ENCODE assay signal across 8 cellular contexts in genomic region chr3:193826126-193826795, GRCh38.
DNase-seq lines count a peak whose midpoint lies in the region; ATAC-seq and TF ChIP-seq lines count a peak whose summit lies in the region.

No MANE protein-coding gene starts in this region.

- no peaks in the 10 kb centered on the region for H3K4me1 Mint-ChIP-seq in stimulated activated effector memory CD8-positive, alpha-beta T cell treated with anti-CD3 and anti-CD28 coated beads, Interleukin-12 subunit alpha, Interleukin-12 subunit beta, amount 100 ng/mL, for 72 hours

- intact Hi-C loops in sigmoid colon (cut with DNase I), result no loop called here

- no peaks in the 10 kb centered on the region for H3K36me3 ChIP-seq in sigmoid colon

- no peak for ATAC-seq in HG03520 (IDR thresholded peaks at IDR 0.05; ENCODE audit: unreplicated experiment)
- no peak for ATAC-seq in GM18505 (IDR thresholded peaks at IDR 0.05; ENCODE audit: unreplicated experiment)
- ATAC-seq in stimulated activated effector memory CD8-positive, alpha-beta T cell treated with anti-CD3 and anti-CD28 coated beads, Interleukin-12 subunit alpha, Interleukin-12 subunit beta, amount 100 ng/mL, for 72 hours, result no peak

- TF ChIP-seq POLR2A in GM18505 (IDR thresholded peaks at IDR 0.05; ENCODE audit: borderline replicate concordance, extremely low read depth, insufficient read depth, insufficient read length) (no peak), sigmoid colon (IDR thresholded peaks at IDR 0.05) (no peak)

- TF ChIP-seq EP300 in sigmoid colon (IDR thresholded peaks at IDR 0.05), result no peak

- TF ChIP-seq CTCF in AG10803 (conservative IDR thresholded peaks at IDR 0.05; ENCODE audit: low read length), result peak; percentile 41
- TF ChIP-seq CTCF in cardiac fibroblast (IDR thresholded peaks at IDR 0.05; ENCODE audit: low read depth, low read length), result no peak
- no peak for TF ChIP-seq CTCF in sigmoid colon (IDR thresholded peaks at IDR 0.05)

- no peak overlapping the region for H3K27ac Mint-ChIP-seq in stimulated activated effector memory CD8-positive, alpha-beta T cell treated with anti-CD3 and anti-CD28 coated beads, Interleukin-12 subunit alpha, Interleukin-12 subunit beta, amount 100 ng/mL, for 72 hours

- H3K4me1 ChIP-seq in sigmoid colon, result no peaks in the 10 kb centered on the region

- no peaks in the 10 kb centered on the region for H3K9me3 ChIP-seq in sigmoid colon

- no peak overlapping the region for H3K27ac ChIP-seq in sigmoid colon

- H3K36me3 Mint-ChIP-seq in stimulated activated effector memory CD8-positive, alpha-beta T cell treated with anti-CD3 and anti-CD28 coated beads, Interleukin-12 subunit alpha, Interleukin-12 subunit beta, amount 100 ng/mL, for 72 hours, result no peaks in the 10 kb centered on the region

- no peaks in the 10 kb centered on the region for H3K9me3 Mint-ChIP-seq in stimulated activated effector memory CD8-positive, alpha-beta T cell treated with anti-CD3 and anti-CD28 coated beads, Interleukin-12 subunit alpha, Interleukin-12 subunit beta, amount 100 ng/mL, for 72 hours

- no peaks in the 10 kb centered on the region for H3K27me3 ChIP-seq in sigmoid colon

- DNase-seq in AG10803 (ENCODE audit: low read depth) (peak; percentile 61), LoVo (ENCODE audit: low spot score) (peak; percentile 42), cardiac fibroblast (ENCODE audit: low read depth in 2 of 2) (peak; percentile 65 to 76), medulla oblongata (ENCODE audit: extremely low spot score) (peak; percentile 54), sigmoid colon (no peak)
- DNase-seq in stimulated activated effector memory CD8-positive, alpha-beta T cell treated with anti-CD3 and anti-CD28 coated beads, Interleukin-12 subunit alpha, Interleukin-12 subunit beta, amount 100 ng/mL, for 72 hours (ENCODE audit: low spot score in 2 of 2), result no peak

- 80% methylated on average over 12 of the region's 12 CpGs for WGBS in sigmoid colon, 2 donors

- H3K4me3 Mint-ChIP-seq in stimulated activated effector memory CD8-positive, alpha-beta T cell treated with anti-CD3 and anti-CD28 coated beads, Interleukin-12 subunit alpha, Interleukin-12 subunit beta, amount 100 ng/mL, for 72 hours, result no peak overlapping the region

- H3K4me3 ChIP-seq in AG10803 (ENCODE audit: low read length) (no peak overlapping the region), cardiac fibroblast (replicated peaks in 1 of 2; ENCODE audit: low read depth in 2 of 2, low read length in 2 of 2) (no peak overlapping the region), sigmoid colon (no peak overlapping the region)

Comparison
In these comparisons a context has a peak if more than half of its experiments do, and no peak if none do; other contexts are left out.
1. DNase-seq: peak in AG10803 (single experiment), LoVo (single experiment), cardiac fibroblast (2 of 2) and medulla oblongata (single experiment); none in stimulated activated effector memory CD8-positive, alpha-beta T cell treated with anti-CD3 and anti-CD28 coated beads, Interleukin-12 subunit alpha, Interleukin-12 subunit beta, amount 100 ng/mL, for 72 hours (0 of 2) and sigmoid colon (single experiment).